8 cellular contexts compared by ENCODE assay signal in the genomic region with DNA sequence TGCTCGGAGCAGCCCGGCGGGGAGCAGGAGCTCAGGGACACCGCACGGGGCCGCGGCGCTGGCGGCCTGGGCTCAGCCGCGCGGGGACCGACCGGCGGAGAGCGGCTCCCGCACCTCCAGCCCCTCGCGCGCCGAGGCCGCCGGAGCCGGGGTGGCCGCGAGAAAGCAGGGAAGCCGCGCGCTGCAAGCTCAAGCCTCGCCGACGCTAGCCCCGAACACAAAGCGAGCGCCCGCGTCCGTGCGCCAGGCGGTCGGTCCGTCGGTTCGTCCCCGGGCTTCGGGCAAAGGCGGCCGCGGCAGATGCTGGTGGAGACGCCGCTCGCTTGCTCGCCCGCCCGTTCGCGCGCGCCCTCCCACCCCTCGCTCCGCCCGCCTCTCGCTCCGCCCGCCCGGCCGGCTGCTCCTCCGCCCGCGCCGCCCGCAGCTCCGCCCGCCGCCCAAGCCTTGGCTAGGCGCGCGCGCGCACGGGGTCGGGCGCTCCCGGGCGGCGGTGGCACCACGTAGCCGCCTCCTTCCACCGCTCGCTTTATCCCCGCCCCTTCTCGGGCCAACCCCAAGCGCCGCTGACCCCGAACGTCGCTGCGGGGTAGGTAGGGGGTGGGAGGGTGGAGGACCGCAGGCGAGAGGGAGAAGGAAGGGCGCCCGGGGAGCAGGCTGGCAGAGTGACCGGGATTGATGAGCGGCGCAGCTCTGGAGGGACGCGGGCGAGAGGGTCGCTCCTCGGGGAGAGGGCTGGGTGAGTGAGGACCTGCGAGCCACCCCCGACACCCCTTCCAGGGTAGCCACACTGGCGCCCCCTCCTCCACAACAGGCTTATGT. TPM values are rescaled to one million over a fixed set of nuclear protein-coding genes. Genes with fewer than 3 reads are reported as not detected.
DNase-seq lines count a peak whose midpoint lies in the region; ATAC-seq and TF ChIP-seq lines count a peak whose summit lies in the region.

TSPAN5 (minus strand) TSS at position 325 of the 819 bp plus-strand sequence.

- H3K4me1 ChIP-seq in ES-I3 (ENCODE audit: insufficient read depth, low read length) = peaks cover 19% of the 10 kb centered on the region; the same call in 1 of the 2 replicates
- H3K4me1 ChIP-seq in cardiac muscle cell (ENCODE audit: low read depth) = peaks cover 20% of the 10 kb centered on the region
- peaks cover 0 to 13% of the 10 kb centered on the region in 2 experiments for H3K4me1 ChIP-seq in trophoblast cell (ENCODE audit: control insufficient read depth in 1 of 2, insufficient read depth in 2 of 2, low read length in 2 of 2)
- H3K4me1 ChIP-seq in tibial artery = peaks cover 0 to 48% (median 17%) of the 10 kb centered on the region in 4 donors

- no peak within 1 kb of the TSS for H3K27ac ChIP-seq in cardiac muscle cell
- no peak within 1 kb of the TSS for H3K27ac ChIP-seq in trophoblast cell (ENCODE audit: low read depth, low read length)
- peak within 1 kb of the TSS; percentile 79 to 81 for H3K27ac ChIP-seq in tibial artery

- peak within 1 kb of the TSS; percentile 4 for H2BK12ac ChIP-seq in trophoblast cell (ENCODE audit: low read length)

- H3K4me3 Mint-ChIP-seq in activated naive CD8-positive, alpha-beta T cell treated with anti-CD3 and anti-CD28 coated beads, Interleukin-2, amount 50 U/mL, for 24 hours = peak within 1 kb of the TSS; percentile 96

- H3K79me2 ChIP-seq in trophoblast cell (ENCODE audit: control insufficient read depth, insufficient read depth, low read length, poor library complexity) = peaks cover 4% of the 10 kb centered on the region

- peak within 1 kb of the TSS; percentile 39 for H4K8ac ChIP-seq in trophoblast cell (ENCODE audit: low read depth, low read length)

- peak within 1 kb of the TSS; percentile 63 for H3K4me3 ChIP-seq in LNCaP clone FGC (ENCODE audit: low read depth, low read length)
- peak within 1 kb of the TSS; percentile 83 for H3K4me3 ChIP-seq in cardiac muscle cell
- peak within 1 kb of the TSS; percentile 87 for H3K4me3 ChIP-seq in trophoblast cell (ENCODE audit: low read depth, low read length)
- peak within 1 kb of the TSS; percentile 65 to 78 for H3K4me3 ChIP-seq in tibial artery

- H3K36me3 ChIP-seq in ES-I3 (ENCODE audit: insufficient read depth, low read length) (no peaks in the 10 kb centered on the region), cardiac muscle cell (no peaks in the 10 kb centered on the region), trophoblast cell (ENCODE audit: control insufficient read depth in 1 of 2, insufficient read depth in 2 of 2, low read length in 2 of 2) (no peaks in the 10 kb centered on the region), tibial artery (no peaks in the 10 kb centered on the region)

- no peak within 1 kb of the TSS for H3K4ac ChIP-seq in trophoblast cell (ENCODE audit: low read depth, low read length)

- H3K27me3 ChIP-seq in cardiac muscle cell (peaks cover 11% of the 10 kb centered on the region), trophoblast cell (ENCODE audit: insufficient read depth, low read length) (no peaks in the 10 kb centered on the region), tibial artery (no peaks in the 10 kb centered on the region)

- H4K91ac ChIP-seq in trophoblast cell (ENCODE audit: low read depth, low read length) = peak within 1 kb of the TSS; percentile 50

- ATAC-seq in activated naive CD8-positive, alpha-beta T cell treated with anti-CD3 and anti-CD28 coated beads, Interleukin-2, amount 50 U/mL, for 24 hours = peak; percentile 64

- peak within 1 kb of the TSS; percentile 96 for H2AFZ ChIP-seq in trophoblast cell (ENCODE audit: insufficient read depth, low read length, poor library complexity)

- peaks cover 1% of the 10 kb centered on the region for H3K36me3 Mint-ChIP-seq in activated naive CD8-positive, alpha-beta T cell treated with anti-CD3 and anti-CD28 coated beads, Interleukin-2, amount 50 U/mL, for 24 hours (ENCODE audit: low read depth)

- DNase-seq in H4 (ENCODE audit: low spot score) (peak; percentile 55), LNCaP clone FGC (ENCODE audit: low read depth) (no peak), T-helper 1 cell (peak; percentile 65 to 85 (median 76)), cardiac muscle cell (ENCODE audit: low read depth in 1 of 2, low spot score in 1 of 2) (peak; percentile 89 to 93), trophoblast cell (peak; percentile 57 to 85), tibial artery (peak; percentile 70 to 85)
- peak; percentile 87 for DNase-seq in activated naive CD8-positive, alpha-beta T cell treated with anti-CD3 and anti-CD28 coated beads, Interleukin-2, amount 50 U/mL, for 24 hours

- H3K79me1 ChIP-seq in trophoblast cell (ENCODE audit: low read length) = peaks cover 9% of the 10 kb centered on the region

- no peaks in the 10 kb centered on the region for H3K9me3 Mint-ChIP-seq in activated naive CD8-positive, alpha-beta T cell treated with anti-CD3 and anti-CD28 coated beads, Interleukin-2, amount 50 U/mL, for 24 hours

- peak within 1 kb of the TSS; percentile 73 for H3K27ac Mint-ChIP-seq in activated naive CD8-positive, alpha-beta T cell treated with anti-CD3 and anti-CD28 coated beads, Interleukin-2, amount 50 U/mL, for 24 hours

- H2AK5ac ChIP-seq in trophoblast cell (ENCODE audit: low read length) = no peak within 1 kb of the TSS

- peak within 1 kb of the TSS; percentile 0 for H4K12ac ChIP-seq in trophoblast cell (ENCODE audit: low read depth, low read length)

- intact Hi-C loops in tibial artery (cut with DNase I; ENCODE audit: low total_unique reads) = no loop called here

- H3K14ac ChIP-seq in trophoblast cell (ENCODE audit: low read length) = peak within 1 kb of the TSS; percentile 62

- no peaks in the 10 kb centered on the region for H3K27me3 Mint-ChIP-seq in activated naive CD8-positive, alpha-beta T cell treated with anti-CD3 and anti-CD28 coated beads, Interleukin-2, amount 50 U/mL, for 24 hours

- H3K18ac ChIP-seq in trophoblast cell (ENCODE audit: low read length) = peak within 1 kb of the TSS; percentile 10

- H3K23ac ChIP-seq in trophoblast cell (ENCODE audit: low read length) = no peak within 1 kb of the TSS

- peak within 1 kb of the TSS; percentile 36 for H2BK5ac ChIP-seq in trophoblast cell (ENCODE audit: low read depth, low read length, poor library complexity)

- peaks cover 81% of the 10 kb centered on the region for H3K4me1 Mint-ChIP-seq in activated naive CD8-positive, alpha-beta T cell treated with anti-CD3 and anti-CD28 coated beads, Interleukin-2, amount 50 U/mL, for 24 hours

- peak within 1 kb of the TSS; percentile 55 for H3K9ac ChIP-seq in ES-I3 (ENCODE audit: low read depth, low read length)
- H3K9ac ChIP-seq in trophoblast cell (ENCODE audit: low read length) = peak within 1 kb of the TSS; percentile 82

- WGBS in trophoblast cell (ENCODE audit: extremely low coverage, insufficient coverage, insufficient read length) = no CpG with 5 or more reads among the region's 113 CpGs

- TF ChIP-seq CTCF in LNCaP clone FGC (IDR thresholded peaks at IDR 0.05; ENCODE audit: control insufficient read depth, extremely low read depth, insufficient read depth) (no peak), cardiac muscle cell (IDR thresholded peaks at IDR 0.05; ENCODE audit: low read depth, low read length) (no peak), tibial artery (IDR thresholded peaks at IDR 0.05) (no peak)

- H3K9me3 ChIP-seq in ES-I3 (ENCODE audit: control insufficient read depth, insufficient read depth, low read length) = no peaks in the 10 kb centered on the region
- no peaks in the 10 kb centered on the region for H3K9me3 ChIP-seq in cardiac muscle cell (ENCODE audit: low read depth)
- no peaks in the 10 kb centered on the region for H3K9me3 ChIP-seq in trophoblast cell (ENCODE audit: insufficient read depth, low read depth, low read length)
- no peaks in the 10 kb centered on the region for H3K9me3 ChIP-seq in tibial artery

- H2BK120ac ChIP-seq in trophoblast cell (ENCODE audit: insufficient read depth, low read length, poor library complexity) = peak within 1 kb of the TSS; percentile 7

- H3K4me2 ChIP-seq in trophoblast cell (ENCODE audit: low read length) = peak within 1 kb of the TSS; percentile 98

RNA-seq across cellular contexts. Expression of gene TSPAN5, which starts in this region (rescaled TPM):
- total RNA-seq in H4 (2014; rRNA removed; shearing (Covaris generic)) = 4.3 and 6.7 TPM in 2 replicates
- total RNA-seq in cardiac muscle cell = 24.4 and 26.9 TPM in 2 replicates
- polyA plus RNA-seq in cardiac muscle cell = 38.5 and 39.8 TPM in 2 replicates
- 9.9 and 10.3 TPM in 2 replicates for polyA plus RNA-seq in trophoblast cell (2013)

Comparison
In these comparisons a context has a peak if more than half of its experiments do, and no peak if none do; other contexts are left out.
1. H3K27ac ChIP-seq: peak in tibial artery (2 of 2); none in cardiac muscle cell (single experiment) and trophoblast cell (single experiment).
2. Peak in every context shown above with its lines, with median percentiles within 50 percentile points of each other: H3K4me3 ChIP-seq.